8 cellular contexts compared by ENCODE assay signal in the genomic region with DNA sequence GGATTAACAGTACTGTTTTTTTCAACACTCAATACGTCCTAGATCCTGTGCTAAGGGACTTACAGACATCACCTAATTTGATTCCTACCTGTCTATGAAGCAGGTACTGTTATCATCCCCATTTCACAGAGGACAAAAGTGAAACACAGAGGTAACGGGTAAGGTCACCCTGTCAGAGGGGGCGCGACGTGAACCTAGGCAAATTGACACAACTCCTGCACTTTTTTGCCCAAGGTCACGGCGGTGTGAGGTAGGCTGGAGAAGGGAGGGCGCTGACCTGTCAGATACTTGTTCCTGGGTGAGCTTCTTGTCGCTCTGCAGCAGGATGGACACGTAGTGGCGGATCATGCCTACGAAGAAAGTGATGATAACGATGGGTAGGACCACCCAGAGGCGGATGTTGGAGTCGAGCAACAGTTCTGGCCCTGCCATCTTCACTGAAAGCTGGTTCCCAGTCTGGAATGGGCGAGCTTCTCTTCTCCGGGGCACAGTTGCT. TPM values are rescaled to one million over a fixed set of nuclear protein-coding genes. Genes with fewer than 3 reads are reported as not detected.
DNase-seq lines count a peak whose midpoint lies in the region; ATAC-seq lines count a peak whose summit lies in the region.

No MANE protein-coding gene starts in this region.

- peak overlapping the region; percentile 87 for H3K9ac ChIP-seq in HUES6 (ENCODE audit: low read length)
- H3K9ac ChIP-seq in mucosa of stomach (ENCODE audit: low read length), result peak overlapping the region; percentile 95

- peaks cover 35% of the 10 kb centered on the region for H3K4me1 ChIP-seq in CD4-positive, CD25-positive, alpha-beta regulatory T cell (ENCODE audit: control insufficient read depth, insufficient read depth, low read length, poor library complexity, severe bottlenecking)
- H3K4me1 ChIP-seq in HUES6 (ENCODE audit: control insufficient read depth, insufficient read depth, low read length) (no peaks in the 10 kb centered on the region), mucosa of stomach (ENCODE audit: control insufficient read depth, insufficient read depth, low read length) (peaks cover 15% of the 10 kb centered on the region)

- H3K4me3 Mint-ChIP-seq in CD4-positive, CD25-positive, alpha-beta regulatory T cell, result peak overlapping the region; percentile 98

- peak overlapping the region; percentile 90 for H3K27ac ChIP-seq in CD4-positive, CD25-positive, alpha-beta regulatory T cell (ENCODE audit: insufficient read depth, low read length, poor library complexity, severe bottlenecking)
- H3K27ac ChIP-seq in HUES6 (ENCODE audit: low read depth, low read length) (no peak overlapping the region), cingulate gyrus (ENCODE audit: low read depth, low read length) (peak overlapping the region; percentile 51)

- peak overlapping the region; percentile 98 to 99 (median 99) for H3K27ac Mint-ChIP-seq in CD4-positive, CD25-positive, alpha-beta regulatory T cell

- DNase-seq in CD4-positive, CD25-positive, alpha-beta regulatory T cell, result no peak
- no peak for DNase-seq in NCI-H1105 treated with DMSO at 0.1 percent for 48 hours (lab: John Stamatoyannopoulos, UW)
- no peak for DNase-seq in DMS 273 (lab: John Stamatoyannopoulos, UW; ENCODE audit: unreplicated experiment)
- no peak for DNase-seq in NAMALWA (ENCODE audit: low spot score)

- no peaks in the 10 kb centered on the region for H3K36me3 Mint-ChIP-seq in CD4-positive, CD25-positive, alpha-beta regulatory T cell

- H3K27me3 ChIP-seq in CD4-positive, CD25-positive, alpha-beta regulatory T cell (ENCODE audit: control insufficient read depth, insufficient read depth, low read length), result no peaks in the 10 kb centered on the region
- no peaks in the 10 kb centered on the region for H3K27me3 ChIP-seq in HUES6 (ENCODE audit: control insufficient read depth, insufficient read depth, low read length)
- no peaks in the 10 kb centered on the region for H3K27me3 ChIP-seq in mucosa of stomach (ENCODE audit: control insufficient read depth, insufficient read depth, low read length)

- ATAC-seq in CD4-positive, CD25-positive, alpha-beta regulatory T cell (ENCODE audit: low read depth in 2 of 2), result peak; percentile 43 to 45
- peak; percentile 14 for ATAC-seq in GM21390 (IDR thresholded peaks at IDR 0.05; ENCODE audit: unreplicated experiment)

- H3K36me3 ChIP-seq in CD4-positive, CD25-positive, alpha-beta regulatory T cell (ENCODE audit: control insufficient read depth, insufficient read depth, low read length), result peaks cover 4% of the 10 kb centered on the region
- H3K36me3 ChIP-seq in HUES6 (ENCODE audit: control insufficient read depth, insufficient read depth, low read length), result peaks cover 11% of the 10 kb centered on the region
- H3K36me3 ChIP-seq in mucosa of stomach (ENCODE audit: control insufficient read depth, insufficient read depth, low read length), result no peaks in the 10 kb centered on the region

- no peaks in the 10 kb centered on the region for H3K9me3 ChIP-seq in CD4-positive, CD25-positive, alpha-beta regulatory T cell (ENCODE audit: control insufficient read depth in 2 of 2, low read length in 2 of 2)
- no peaks in the 10 kb centered on the region for H3K9me3 ChIP-seq in HUES6 (ENCODE audit: control insufficient read depth, insufficient read depth, low read depth, low read length)
- no peaks in the 10 kb centered on the region for H3K9me3 ChIP-seq in mucosa of stomach (ENCODE audit: control insufficient read depth, low read length)

- H3K9me3 Mint-ChIP-seq in CD4-positive, CD25-positive, alpha-beta regulatory T cell, result no peaks in the 10 kb centered on the region

- peak overlapping the region; percentile 97 for H3K4me3 ChIP-seq in CD4-positive, CD25-positive, alpha-beta regulatory T cell (ENCODE audit: low read depth, low read length)
- H3K4me3 ChIP-seq in HUES6 (ENCODE audit: low read depth, low read length), result peak overlapping the region; percentile 81
- H3K4me3 ChIP-seq in mucosa of stomach (ENCODE audit: low read length), result peak overlapping the region; percentile 93

- H3K27me3 Mint-ChIP-seq in CD4-positive, CD25-positive, alpha-beta regulatory T cell, result peaks cover 5% of the 10 kb centered on the region

- H3K4me1 Mint-ChIP-seq in CD4-positive, CD25-positive, alpha-beta regulatory T cell, result peaks cover 5 to 49% (median 23%) of the 10 kb centered on the region in 4 donors

RNA-seq across cellular contexts. Expression of a gene that starts 0.4 kb away (rescaled TPM):
- total RNA-seq in CD4-positive, CD25-positive, alpha-beta regulatory T cell, result 57.2 TPM
- polyA plus RNA-seq in CD4-positive, CD25-positive, alpha-beta regulatory T cell, result 10 to 100 TPM; 56.9 to 88.2 (median 74.4) TPM

RNA-seq across cellular contexts. Expression of a gene that starts 34.1 kb away (rescaled TPM):
- total RNA-seq in CD4-positive, CD25-positive, alpha-beta regulatory T cell, result 4.7 TPM
- polyA plus RNA-seq in CD4-positive, CD25-positive, alpha-beta regulatory T cell, result 1 to 10 TPM; 3.0 to 4.3 (median 4.2) TPM

RNA-seq across cellular contexts. Expression of a gene that starts 40.0 kb away (rescaled TPM):
- total RNA-seq in CD4-positive, CD25-positive, alpha-beta regulatory T cell, result 18.5 TPM
- polyA plus RNA-seq in CD4-positive, CD25-positive, alpha-beta regulatory T cell, result 10 to 100 TPM in 2 of 4 donors, 1 to 10 TPM in 2; 4.5 to 62.8 (median 8.3) TPM

RNA-seq across cellular contexts. Expression of a gene that starts 52.6 kb away (rescaled TPM):
- total RNA-seq in CD4-positive, CD25-positive, alpha-beta regulatory T cell, result 24.6 TPM
- polyA plus RNA-seq in CD4-positive, CD25-positive, alpha-beta regulatory T cell, result 10 to 100 TPM; 20.5 to 26.5 (median 23.9) TPM
